Comparison of ENCODE assay signal across 10 cellular contexts in the genomic region with DNA sequence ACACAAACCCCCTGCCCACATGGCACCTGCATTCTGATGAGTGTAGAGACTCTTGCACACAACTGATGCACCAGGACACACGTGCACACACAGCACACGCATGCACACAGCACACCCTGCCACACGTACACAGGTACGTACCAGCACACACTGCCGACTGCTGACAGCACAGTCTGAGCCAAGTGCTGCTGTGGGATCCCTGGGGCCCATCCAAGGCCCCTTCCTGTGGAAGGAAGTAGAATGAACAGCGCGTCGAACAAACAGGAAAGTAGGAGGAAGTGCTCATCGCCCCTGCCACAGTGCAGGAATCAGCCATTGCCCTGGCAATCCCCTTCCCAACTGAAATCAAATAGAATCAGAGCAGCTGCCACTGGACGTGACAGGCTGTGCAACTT. TPM values are rescaled to one million over a fixed set of nuclear protein-coding genes. Genes with fewer than 3 reads are reported as not detected.
DNase-seq lines count a peak whose midpoint lies in the region; ATAC-seq and TF ChIP-seq lines count a peak whose summit lies in the region.
"Had no signal": no experiment of that assay in that cellular context is flagged by ENCODE, and none has a peak within 500 bp of the region (broad histone marks: within the 10 kb centered on the region; RNA-seq: fewer than 3 reads in every experiment).

No MANE protein-coding gene starts in this region.

- H3K4me3 Mint-ChIP-seq in activated B cell treated with CpG ODN at 0.5 μM for 24 hours, result no peak overlapping the region

- peaks cover 2% of the 10 kb centered on the region for H3K9me3 Mint-ChIP-seq in activated B cell treated with CpG ODN at 0.5 μM for 24 hours

- TF ChIP-seq CTCF in GM10248 (IDR thresholded peaks at IDR 0.05; ENCODE audit: control extremely low read depth, extremely low read depth, low read depth, missing control alignments), result no peak
- no peak for TF ChIP-seq CTCF in activated B cell treated with CpG ODN at 0.5 μM for 24 hours (IDR thresholded peaks at IDR 0.05)

- CTCF ChIA-PET in GM10248 (lab: Yijun Ruan, JAX), result interaction anchor here (1.2 to 19.4 kb wide), 5 partner anchors 9 to 305 kb away, joined by 3 to 421 read pairs (median 8); a partner anchor contains a TSS
- CTCF ChIA-PET in activated B cell treated with CpG ODN at 0.5 μM for 24 hours (lab: Charles Lee), result interaction anchor here (1.5 to 16.7 kb wide), 2 partner anchors 62 to 288 kb away, joined by 8 to 398 read pairs; a partner anchor contains a TSS

- intact Hi-C loops in activated B cell treated with CpG ODN at 0.5 μM for 24 hours (cut with micrococcal nuclease), result loop anchor here (5.0 to 10.0 kb wide), 2 partner anchors 479 to 509 kb away; no protein-coding TSS in a partner anchor
- intact Hi-C loops in Right ventricle myocardium inferior (cut with DNase I), result no loop called here

- ATAC-seq in activated B cell treated with CpG ODN at 0.5 μM for 24 hours (ENCODE audit: low read depth), result peak; percentile 13
- ATAC-seq in Right ventricle myocardium inferior, result no peak
- no peak for ATAC-seq in GM21390 (IDR thresholded peaks at IDR 0.05; ENCODE audit: unreplicated experiment)

- no peaks in the 10 kb centered on the region for H3K27me3 Mint-ChIP-seq in activated B cell treated with CpG ODN at 0.5 μM for 24 hours

- peak overlapping the region; percentile 22 for H3K27ac ChIP-seq in skeletal muscle tissue (ENCODE audit: low read depth, low read length)
- H3K27ac ChIP-seq: tibial nerve had no signal

- no peaks in the 10 kb centered on the region for H3K9me3 ChIP-seq in skeletal muscle tissue (ENCODE audit: control insufficient read depth in 3 of 3, low read length in 3 of 3)

- H3K36me3 Mint-ChIP-seq in activated B cell treated with CpG ODN at 0.5 μM for 24 hours (ENCODE audit: low read depth), result peaks cover 48% of the 10 kb centered on the region

- no peaks in the 10 kb centered on the region for H3K27me3 ChIP-seq in skeletal muscle tissue (ENCODE audit: control insufficient read depth in 3 of 3, insufficient read depth in 3 of 3, low read length in 3 of 3)
- H3K27me3 ChIP-seq: tibial nerve had no signal

- no peak overlapping the region for H3K4me3 ChIP-seq in skeletal muscle tissue (ENCODE audit: low read length in 3 of 3)
- H3K4me3 ChIP-seq: tibial nerve had no signal

- POLR2A ChIA-PET in GM10248 (lab: Yijun Ruan, JAX), result no interaction called here
- POLR2A ChIA-PET in activated B cell treated with CpG ODN at 0.5 μM for 24 hours (lab: Charles Lee), result interaction anchor here (0.6 to 3.7 kb wide), 7 partner anchors 11 to 68 kb away, joined by 3 to 27 read pairs (median 9); no protein-coding TSS in a partner anchor

- H3K9ac ChIP-seq in skeletal muscle tissue (ENCODE audit: low read depth in 1 of 3, low read length in 3 of 3), result peak overlapping the region in 1 of 3 donors; percentile 47

- peaks cover 56% of the 10 kb centered on the region for H3K4me1 Mint-ChIP-seq in activated B cell treated with CpG ODN at 0.5 μM for 24 hours

- H3K36me3 ChIP-seq in skeletal muscle tissue (ENCODE audit: control insufficient read depth in 3 of 3, insufficient read depth in 3 of 3, low read length in 3 of 3), result peaks cover 2 to 6% (median 3%) of the 10 kb centered on the region in 3 donors

- H3K27ac Mint-ChIP-seq in activated B cell treated with CpG ODN at 0.5 μM for 24 hours, result peak overlapping the region; percentile 76

- DNase-seq in GM10248 (ENCODE audit: extremely low spot score) (peak; percentile 12), activated B cell treated with CpG ODN at 0.5 μM for 24 hours (no peak), Right ventricle myocardium inferior (ENCODE audit: missing footprints) (peak; percentile 70), NCI-H524 (lab: John Stamatoyannopoulos, UW) (no peak), AML-193 (lab: John Stamatoyannopoulos, UW) (no peak), NCI-H82 treated with DMSO at 0.1 percent for 48 hours (lab: John Stamatoyannopoulos, UW; ENCODE audit: unreplicated experiment) (no peak)
- DNase-seq: kidney glomerular epithelial cell had no signal

- H3K4me1 ChIP-seq in skeletal muscle tissue (ENCODE audit: control insufficient read depth in 3 of 3, insufficient read depth in 3 of 3, low read length in 3 of 3), result peaks cover 28 to 44% (median 32%) of the 10 kb centered on the region in 3 donors

RNA-seq across cellular contexts. Expression of a gene that starts 57.9 kb away (rescaled TPM):
- 728 and 770 TPM in 2 replicates for total RNA-seq in activated B cell treated with CpG ODN at 0.5 μM for 24 hours
- total RNA-seq in Right ventricle myocardium inferior, result 47.7 TPM
- 35.5 TPM for total RNA-seq in skeletal muscle tissue

Comparison
In these comparisons a context has a peak if more than half of its experiments do, and no peak if none do; other contexts are left out.
1. DNase-seq: peak in GM10248 (single experiment) and Right ventricle myocardium inferior (single experiment); none in activated B cell treated with CpG ODN at 0.5 μM for 24 hours (single experiment), NCI-H524 (0 of 2), AML-193 (0 of 2) and NCI-H82 treated with DMSO at 0.1 percent for 48 hours (single experiment).
2. RNA of a gene that starts 57.9 kb away (total RNA-seq): 728 to 770 TPM in activated B cell treated with CpG ODN at 0.5 μM for 24 hours; 47.7 TPM in Right ventricle myocardium inferior (single experiment) and 35.5 TPM in skeletal muscle tissue (single experiment); every median in the first group is over 10 times any median in the second.